8 cellular contexts compared by ENCODE assay signal in genomic region chr7:27188666-27189559, GRCh38. TPM values are rescaled to one million over a fixed set of nuclear protein-coding genes. Genes with fewer than 3 reads are reported as not detected.
A peak's percentile ranks its signal among the peaks of the same experiment; 100 is the strongest.
DNase-seq lines count a peak whose midpoint lies in the region; ATAC-seq, FAIRE-seq and TF ChIP-seq lines count a peak whose summit lies in the region.

No MANE protein-coding gene starts in this region.

- H3K27ac ChIP-seq in RWPE1 (peak overlapping the region; percentile 88), endothelial cell of umbilical vein (ENCODE audit: insufficient read depth, low read depth, low read length) (peak overlapping the region; percentile 90)

- dilution Hi-C loops in endothelial cell of umbilical vein (cut with MboI; ENCODE audit: extremely low pct_ligation_motif_present, low sequenced_read_pairs) = no loop called here

- H3K4me2 ChIP-seq in endothelial cell of umbilical vein (ENCODE audit: insufficient read depth, low read length) = peak overlapping the region; percentile 82

- peaks cover 5 to 10% of the 10 kb centered on the region in 2 experiments for H3K27me3 ChIP-seq in endothelial cell of umbilical vein (ENCODE audit: control insufficient read depth in 2 of 2, insufficient read depth in 2 of 2, low read length in 2 of 2)

- peak overlapping the region in 2 of 3 experiments; percentile 44 to 48 for H3K4me3 ChIP-seq in endothelial cell of umbilical vein (replicated peaks in 1 of 3; ENCODE audit: insufficient read depth in 1 of 3, low read depth in 1 of 3, low read length in 3 of 3)

- TF ChIP-seq POLR2A in endothelial cell of umbilical vein (IDR thresholded peaks at IDR 0.05; ENCODE audit: low read depth, low read length) = peak; percentile 53

- CTCF ChIA-PET in RWPE1 (lab: Yijun Ruan, JAX) (interaction anchor here (0.6 to 2.0 kb wide), 2 partner anchors 9 to 237 kb away, joined by 3 to 10 read pairs; no protein-coding TSS in a partner anchor), endothelial cell of umbilical vein (lab: Charles Lee) (interaction anchor here (1.6 to 5.0 kb wide), 2 partner anchors 10 to 905 kb away, joined by 4 to 42 read pairs; no protein-coding TSS in a partner anchor)

- no peaks in the 10 kb centered on the region for H3K9me3 ChIP-seq in endothelial cell of umbilical vein (replicated peaks; ENCODE audit: control insufficient read depth, insufficient read depth, low read length)

- ATAC-seq in omental fat pad (ENCODE audit: low FRiP score) = no peak
- no peak for ATAC-seq in HG03520 (IDR thresholded peaks at IDR 0.05; ENCODE audit: unreplicated experiment)
- no peak for ATAC-seq in GM21786 (IDR thresholded peaks at IDR 0.05; ENCODE audit: unreplicated experiment)
- no peak for ATAC-seq in GM18861 (IDR thresholded peaks at IDR 0.05; ENCODE audit: unreplicated experiment)

- peak overlapping the region; percentile 5 for H2AFZ ChIP-seq in endothelial cell of umbilical vein (ENCODE audit: low read depth, low read length)

- H3K79me2 ChIP-seq in endothelial cell of umbilical vein (ENCODE audit: control insufficient read depth, insufficient read depth, low read length) = peaks cover 37% of the 10 kb centered on the region

- TF ChIP-seq CTCF in RWPE1 (conservative IDR thresholded peaks at IDR 0.05; ENCODE audit: low read depth) (no peak), endothelial cell of umbilical vein (IDR thresholded peaks at IDR 0.05; ENCODE audit: extremely low read depth in 1 of 2, insufficient read depth in 1 of 2, low read depth in 1 of 2, low read length in 2 of 2) (no peak), omental fat pad (IDR thresholded peaks at IDR 0.05) (no peak)

- POLR2A ChIA-PET in RWPE1 (lab: Yijun Ruan, JAX; ENCODE audit: low non-redundant PET) = no interaction called here
- POLR2A ChIA-PET in endothelial cell of umbilical vein (lab: Charles Lee) = no interaction called here

- H4K20me1 ChIP-seq in endothelial cell of umbilical vein (replicated peaks; ENCODE audit: control insufficient read depth, extremely low read depth, insufficient read depth, low read length) = no peaks in the 10 kb centered on the region

- peak; percentile 99 for FAIRE-seq in endothelial cell of umbilical vein (lab: Jason Lieb, UNC)

- BruUV-seq in endothelial cell of umbilical vein (replicated peaks; lab: Mats Ljungman, UMichigan) = no TSS peak

- intact Hi-C loops in endothelial cell of umbilical vein (cut with micrococcal nuclease) = loop anchor here (2.0 to 5.0 kb wide), 3 partner anchors 474 to 1332 kb away; partner anchors contain the start of gene HIBADH

- no peaks in the 10 kb centered on the region for H3K36me3 ChIP-seq in endothelial cell of umbilical vein (ENCODE audit: control insufficient read depth in 2 of 2, extremely low read depth in 1 of 2, insufficient read depth in 2 of 2, low read length in 2 of 2)

- peak; percentile 27 for DNase-seq in DMS153 treated with DMSO at 0.1 percent for 48 hours (lab: John Stamatoyannopoulos, UW; ENCODE audit: unreplicated experiment)
- no peak for DNase-seq in RWPE1 (ENCODE audit: low spot score)
- DNase-seq in endothelial cell of umbilical vein (ENCODE audit: low read depth, low spot score) = peak; percentile 81
- peak; percentile 24 for DNase-seq in omental fat pad (ENCODE audit: low spot score)
- DNase-seq in H4 (ENCODE audit: low spot score) = no peak

- H3K4me1 ChIP-seq in endothelial cell of umbilical vein (ENCODE audit: control insufficient read depth, extremely low read depth, insufficient read depth, low read length) = peaks cover 47% of the 10 kb centered on the region

- H3K9ac ChIP-seq in endothelial cell of umbilical vein (replicated peaks; ENCODE audit: extremely low read depth, insufficient read depth, low read length) = peak overlapping the region; percentile 77

- no peaks in the 10 kb centered on the region for H3K9me1 ChIP-seq in endothelial cell of umbilical vein (replicated peaks; ENCODE audit: control insufficient read depth, extremely low read depth, insufficient read depth, low read length)

TF ChIP-seq in endothelial cell of umbilical vein, 7 proteins besides CTCF, POLR2A, EP300 and RAD21:
- TF ChIP-seq GATA2 (IDR thresholded peaks at IDR 0.05; ENCODE audit: insufficient read depth, insufficient read length, low read depth, low read length) (no peak), POLR2AphosphoS5 (IDR thresholded peaks at IDR 0.05; ENCODE audit: insufficient read depth, low read depth, low read length) (peak; percentile 44), MYC (IDR thresholded peaks at IDR 0.05; ENCODE audit: low read depth, low read length) (no peak), JUN (IDR thresholded peaks at IDR 0.05; ENCODE audit: borderline replicate concordance, insufficient read depth, insufficient read length, low read depth) (no peak), FOS (IDR thresholded peaks at IDR 0.05; ENCODE audit: borderline replicate concordance, insufficient read depth, low read length) (peak; percentile 30), MAX (IDR thresholded peaks at IDR 0.05; ENCODE audit: insufficient read depth, insufficient read length) (no peak), EZH2 (IDR thresholded peaks at IDR 0.05; ENCODE audit: borderline replicate concordance, low read depth, low read length, severe bottlenecking) (no peak)

RNA-seq across cellular contexts. Expression of gene HOXA11, which starts 3.9 kb away (rescaled TPM):
- 15.2 and 16.7 TPM in 2 replicates for total RNA-seq in endothelial cell of umbilical vein
- 10.4 and 10.8 TPM in 2 replicates for polyA plus RNA-seq in endothelial cell of umbilical vein
- 8.2 and 9.7 TPM in 2 replicates for polyA plus RNA-seq in endothelial cell of umbilical vein (2011; cell fraction: cytosol; rRNA removed)
- polyA plus RNA-seq in endothelial cell of umbilical vein (2011; cell fraction: nucleus; rRNA removed) = 4.6 and 5.5 TPM in 2 replicates
- polyA plus RNA-seq in endothelial cell of umbilical vein (2012) = 11.6 TPM in 2 replicates
- 6.6 and 8.6 TPM in 2 replicates for polyA minus RNA-seq in endothelial cell of umbilical vein
- polyA minus RNA-seq in endothelial cell of umbilical vein (2011; cell fraction: cytosol; rRNA and poly(A)+ RNA removed) = 2.8 TPM
- 3.6 and 3.7 TPM in 2 replicates for polyA minus RNA-seq in endothelial cell of umbilical vein (2011; cell fraction: nucleus; rRNA and poly(A)+ RNA removed)
- total RNA-seq in omental fat pad = not detected
- total RNA-seq in H4 (2014; rRNA removed; shearing (Covaris generic)) = 0.27 and 0.52 TPM in 2 replicates

RNA-seq across cellular contexts. Expression of gene HOXA13, which starts 11.0 kb away (rescaled TPM):
- total RNA-seq in endothelial cell of umbilical vein (0.09 and 0.22 TPM in 2 replicates), omental fat pad (not detected)
- 0.02 TPM in 1 of 2 replicates, not detected in the other for polyA plus RNA-seq in endothelial cell of umbilical vein
- polyA plus RNA-seq in endothelial cell of umbilical vein (2011; cell fraction: cytosol; rRNA removed) = 0.01 TPM in 2 replicates
- 0.03 TPM in 1 of 2 replicates, not detected in the other for polyA plus RNA-seq in endothelial cell of umbilical vein (2011; cell fraction: nucleus; rRNA removed)
- polyA plus RNA-seq in endothelial cell of umbilical vein (2012) = not detected in 2 replicates
- not detected in 2 replicates for polyA minus RNA-seq in endothelial cell of umbilical vein
- polyA minus RNA-seq in endothelial cell of umbilical vein (2011; cell fraction: cytosol; rRNA and poly(A)+ RNA removed) = 0.72 TPM
- polyA minus RNA-seq in endothelial cell of umbilical vein (2011; cell fraction: nucleus; rRNA and poly(A)+ RNA removed) = not detected in 2 replicates
- total RNA-seq in H4 (2014; rRNA removed; shearing (Covaris generic)) = 5.9 and 7.4 TPM in 2 replicates

RNA-seq across cellular contexts. Expression of gene HOXA10, which starts 14.8 kb away (rescaled TPM):
- 24.4 and 27.6 TPM in 2 replicates for total RNA-seq in endothelial cell of umbilical vein
- 23.7 and 30.3 TPM in 2 replicates for polyA plus RNA-seq in endothelial cell of umbilical vein
- 15.8 and 19.0 TPM in 2 replicates for polyA plus RNA-seq in endothelial cell of umbilical vein (2011; cell fraction: cytosol; rRNA removed)
- 16.7 TPM in 2 replicates for polyA plus RNA-seq in endothelial cell of umbilical vein (2011; cell fraction: nucleus; rRNA removed)
- 15.1 and 20.3 TPM in 2 replicates for polyA plus RNA-seq in endothelial cell of umbilical vein (2012)
- polyA minus RNA-seq in endothelial cell of umbilical vein = 24.4 and 30.3 TPM in 2 replicates
- polyA minus RNA-seq in endothelial cell of umbilical vein (2011; cell fraction: cytosol; rRNA and poly(A)+ RNA removed) = 3.2 TPM
- polyA minus RNA-seq in endothelial cell of umbilical vein (2011; cell fraction: nucleus; rRNA and poly(A)+ RNA removed) = 8.0 and 9.1 TPM in 2 replicates
- total RNA-seq in omental fat pad = 1 to 10 TPM in 2 of 4 donors, under 1 TPM in 2; 0.56 to 1.9 (median 1.2) TPM
- 2.0 and 6.1 TPM in 2 replicates for total RNA-seq in H4 (2014; rRNA removed; shearing (Covaris generic))

RNA-seq across cellular contexts. Expression of gene HOXA9, which starts 23.6 kb away (rescaled TPM):
- total RNA-seq in endothelial cell of umbilical vein (61.6 and 62.9 TPM in 2 replicates), omental fat pad (1 to 10 TPM in 2 of 4 donors, under 1 TPM in 1, not detected in 1; 0.19 to 2.4 (median 1.0) TPM)
- 47.2 and 84.1 TPM in 2 replicates for polyA plus RNA-seq in endothelial cell of umbilical vein
- polyA plus RNA-seq in endothelial cell of umbilical vein (2011; cell fraction: cytosol; rRNA removed) = 44.6 and 46.3 TPM in 2 replicates
- polyA plus RNA-seq in endothelial cell of umbilical vein (2011; cell fraction: nucleus; rRNA removed) = 94.3 and 108 TPM in 2 replicates
- polyA plus RNA-seq in endothelial cell of umbilical vein (2012) = 32.3 and 47.7 TPM in 2 replicates
- 8.0 and 11.3 TPM in 2 replicates for polyA minus RNA-seq in endothelial cell of umbilical vein
- not detected for polyA minus RNA-seq in endothelial cell of umbilical vein (2011; cell fraction: cytosol; rRNA and poly(A)+ RNA removed)
- 14.0 and 22.7 TPM in 2 replicates for polyA minus RNA-seq in endothelial cell of umbilical vein (2011; cell fraction: nucleus; rRNA and poly(A)+ RNA removed)
- total RNA-seq in H4 (2014; rRNA removed; shearing (Covaris generic)) = 0.17 and 0.18 TPM in 2 replicates

RNA-seq across cellular contexts. Expression of gene HOXA7, which starts 32.4 kb away (rescaled TPM):
- total RNA-seq in endothelial cell of umbilical vein = 15.6 and 18.5 TPM in 2 replicates
- 16.9 and 18.1 TPM in 2 replicates for polyA plus RNA-seq in endothelial cell of umbilical vein
- polyA plus RNA-seq in endothelial cell of umbilical vein (2011; cell fraction: cytosol; rRNA removed) = 13.0 and 13.8 TPM in 2 replicates
- 5.6 and 8.3 TPM in 2 replicates for polyA plus RNA-seq in endothelial cell of umbilical vein (2011; cell fraction: nucleus; rRNA removed)
- polyA plus RNA-seq in endothelial cell of umbilical vein (2012) = 13.9 and 16.0 TPM in 2 replicates
- polyA minus RNA-seq in endothelial cell of umbilical vein = 8.6 and 9.4 TPM in 2 replicates
- polyA minus RNA-seq in endothelial cell of umbilical vein (2011; cell fraction: cytosol; rRNA and poly(A)+ RNA removed) = 5.9 TPM
- polyA minus RNA-seq in endothelial cell of umbilical vein (2011; cell fraction: nucleus; rRNA and poly(A)+ RNA removed) = 3.8 and 4.1 TPM in 2 replicates
- 1 to 10 TPM; 4.6 to 6.1 (median 5.3) TPM for total RNA-seq in omental fat pad
- total RNA-seq in H4 (2014; rRNA removed; shearing (Covaris generic)) = 2.0 and 2.2 TPM in 2 replicates

Comparison
In these comparisons a context has a peak if more than half of its experiments do, and no peak if none do; other contexts are left out.
1. DNase-seq: peak in DMS153 treated with DMSO at 0.1 percent for 48 hours (single experiment), endothelial cell of umbilical vein (single experiment) and omental fat pad (single experiment); none in RWPE1 (single experiment) and H4 (single experiment).
2. RNA of gene HOXA11, which starts 3.9 kb away (total RNA-seq): 15.2 to 16.7 TPM in endothelial cell of umbilical vein; 0.27 to 0.52 TPM in H4 and not detected in omental fat pad; every median in the first group is over 10 times any median in the second.